ENCODE assay signal across 10 cellular contexts in the genomic region with DNA sequence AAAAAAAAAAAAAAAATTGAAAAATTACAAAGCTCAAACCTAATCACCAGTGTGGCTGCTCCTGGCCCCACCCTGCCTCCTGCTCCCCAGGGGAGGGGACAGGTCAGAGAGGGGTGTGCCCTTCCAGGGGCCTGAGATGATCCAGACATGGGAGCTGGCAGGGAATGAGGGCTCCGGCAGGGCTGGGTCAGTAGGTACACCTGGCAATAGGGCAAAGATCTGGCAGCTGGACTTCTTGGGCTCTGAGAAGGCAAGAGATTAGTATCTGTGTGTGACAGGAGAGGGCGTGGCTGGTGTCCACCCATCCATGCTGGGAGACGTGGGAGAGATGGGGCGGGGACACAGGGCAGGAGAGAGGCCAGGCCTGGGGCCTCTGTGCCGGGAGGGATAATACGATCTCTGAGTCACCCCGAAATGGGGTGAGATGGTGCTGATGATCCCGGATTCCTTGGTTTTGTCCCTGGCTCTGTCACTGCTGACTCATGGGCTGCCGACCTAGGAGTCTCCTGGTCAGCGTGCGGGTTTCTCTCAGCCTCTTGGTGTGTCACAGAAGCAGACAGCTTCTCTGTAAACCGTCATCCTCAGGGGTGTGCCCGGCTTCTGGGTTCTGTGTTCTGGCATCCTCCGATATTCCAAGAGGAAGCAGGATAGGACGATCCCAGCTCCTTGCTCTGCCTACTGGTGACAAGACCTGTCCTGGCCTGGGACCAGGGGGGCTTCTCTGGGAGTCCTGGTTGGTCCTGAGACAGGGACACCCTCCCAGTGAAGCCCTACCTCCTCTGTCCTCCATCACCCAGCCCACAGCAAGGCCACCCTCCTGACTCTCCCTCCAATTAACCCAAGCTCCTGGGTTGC. TPM values are rescaled to one million over a fixed set of nuclear protein-coding genes. Genes with fewer than 3 reads are reported as not detected.
DNase-seq lines count a peak whose midpoint lies in the region; ATAC-seq and TF ChIP-seq lines count a peak whose summit lies in the region.
"Had no signal": no experiment of that assay in that cellular context is flagged by ENCODE, and none has a peak within 500 bp of the region (broad histone marks: within the 10 kb centered on the region; RNA-seq: fewer than 3 reads in every experiment).

No MANE protein-coding gene starts in this region.

- H3K4me3 ChIP-seq in CD4-positive, CD25-positive, alpha-beta regulatory T cell (ENCODE audit: low read depth, low read length) = no peak overlapping the region
- no peak overlapping the region for H3K4me3 ChIP-seq in mammary epithelial cell (replicated peaks in 1 of 3; ENCODE audit: insufficient read depth in 1 of 3, low read depth in 2 of 3, low read length in 3 of 3)
- no peak overlapping the region for H3K4me3 ChIP-seq in muscle layer of duodenum (ENCODE audit: low read depth in 1 of 2, low read length in 2 of 2)

- no peaks in the 10 kb centered on the region for H3K36me3 Mint-ChIP-seq in CD4-positive, CD25-positive, alpha-beta regulatory T cell
- H3K36me3 Mint-ChIP-seq in activated naive CD8-positive, alpha-beta T cell treated with anti-CD3 and anti-CD28 coated beads, Interleukin-2, amount 50 U/mL, for 24 hours (ENCODE audit: low read depth) = no peaks in the 10 kb centered on the region

- peak overlapping the region; percentile 80 for H3K9ac ChIP-seq in mammary epithelial cell (ENCODE audit: insufficient read depth, low read length)

- in situ Hi-C loops in mammary epithelial cell (cut with MboI; ENCODE audit: low sequenced_read_pairs in 2 of 2) = no loop called here

- WGBS in mammary epithelial cell (ENCODE audit: low coverage, missing lambda C conversion rate) = 0% methylated on average over 11 of the region's 15 CpGs

- BruUV-seq in mammary epithelial cell (replicated peaks; lab: Mats Ljungman, UMichigan) = no TSS peak

- peak overlapping the region in 1 of 4 donors; percentile 64 for H3K4me3 Mint-ChIP-seq in CD4-positive, CD25-positive, alpha-beta regulatory T cell
- H3K4me3 Mint-ChIP-seq in activated naive CD8-positive, alpha-beta T cell treated with anti-CD3 and anti-CD28 coated beads, Interleukin-2, amount 50 U/mL, for 24 hours = no peak overlapping the region
- H3K4me3 Mint-ChIP-seq: activated CD8-positive, alpha-beta T cell treated with anti-CD3 and anti-CD28 coated beads for 36 hours; neural crest cell had no signal

- no peaks in the 10 kb centered on the region for H3K9me3 ChIP-seq in CD4-positive, CD25-positive, alpha-beta regulatory T cell (ENCODE audit: control insufficient read depth in 2 of 2, low read length in 2 of 2)
- H3K9me3 ChIP-seq in mammary epithelial cell (replicated peaks; ENCODE audit: insufficient read depth, low read length) (no peaks in the 10 kb centered on the region), muscle layer of duodenum (ENCODE audit: control insufficient read depth in 1 of 2, low read length in 2 of 2) (no peaks in the 10 kb centered on the region)

- H3K79me2 ChIP-seq in mammary epithelial cell (ENCODE audit: insufficient read depth, low read length) = no peaks in the 10 kb centered on the region

- peak overlapping the region; percentile 54 for H3K4me2 ChIP-seq in mammary epithelial cell (ENCODE audit: insufficient read depth, low read depth, low read length)

- H3K36me3 ChIP-seq in CD4-positive, CD25-positive, alpha-beta regulatory T cell (ENCODE audit: control insufficient read depth, insufficient read depth, low read length) = no peaks in the 10 kb centered on the region
- H3K36me3 ChIP-seq in mammary epithelial cell (ENCODE audit: insufficient read depth, low read length) = no peaks in the 10 kb centered on the region
- no peaks in the 10 kb centered on the region for H3K36me3 ChIP-seq in muscle layer of duodenum (ENCODE audit: control insufficient read depth in 1 of 2, insufficient read depth in 2 of 2, low read length in 2 of 2)

- no peak overlapping the region for H3K27ac ChIP-seq in CD4-positive, CD25-positive, alpha-beta regulatory T cell (ENCODE audit: insufficient read depth, low read length, poor library complexity, severe bottlenecking)
- H3K27ac ChIP-seq in mammary epithelial cell (ENCODE audit: insufficient read depth, low read depth, low read length) (peak overlapping the region; percentile 90), muscle layer of duodenum (ENCODE audit: low read length) (peak overlapping the region; percentile 20)

- intact Hi-C loops in mammary epithelial cell (cut with micrococcal nuclease) = loop anchor here (1.0 kb wide), 2 partner anchors 11 to 29 kb away; no protein-coding TSS in a partner anchor

- peak overlapping the region in 2 of 3 donors; percentile 76 to 84 for H3K27ac Mint-ChIP-seq in CD4-positive, CD25-positive, alpha-beta regulatory T cell
- H3K27ac Mint-ChIP-seq in activated naive CD8-positive, alpha-beta T cell treated with anti-CD3 and anti-CD28 coated beads, Interleukin-2, amount 50 U/mL, for 24 hours = no peak overlapping the region
- H3K27ac Mint-ChIP-seq: activated CD8-positive, alpha-beta T cell treated with anti-CD3 and anti-CD28 coated beads for 36 hours had no signal

- no peak for ATAC-seq in CD4-positive, CD25-positive, alpha-beta regulatory T cell (ENCODE audit: low read depth in 2 of 2)
- ATAC-seq in GM18520 (IDR thresholded peaks at IDR 0.05; ENCODE audit: unreplicated experiment) = no peak
- ATAC-seq in activated naive CD8-positive, alpha-beta T cell treated with anti-CD3 and anti-CD28 coated beads, Interleukin-2, amount 50 U/mL, for 24 hours = no peak
- ATAC-seq: activated CD8-positive, alpha-beta T cell treated with anti-CD3 and anti-CD28 coated beads for 36 hours had no signal

- dilution Hi-C loops in mammary epithelial cell (cut with HindIII; ENCODE audit: low sequenced_read_pairs) = loop anchor here (5.0 kb wide), 1 partner anchor 35 kb away; no protein-coding TSS in a partner anchor

- no peak for DNase-seq in CD4-positive, CD25-positive, alpha-beta regulatory T cell
- peak; percentile 54 for DNase-seq in NCI-H187 treated with DMSO at 0.1 percent for 48 hours (lab: John Stamatoyannopoulos, UW)
- DNase-seq in mammary epithelial cell = peak; percentile 100
- no peak for DNase-seq in activated naive CD8-positive, alpha-beta T cell treated with anti-CD3 and anti-CD28 coated beads, Interleukin-2, amount 50 U/mL, for 24 hours
- no peak for DNase-seq in stimulated activated CD4-positive, alpha-beta T cell treated with anti-CD3 and anti-CD28 coated beads, Interleukin-2, amount 100 ng/mL, for 48 hours
- DNase-seq in NOMO-1 treated with DMSO at 0.1 percent for 48 hours (lab: John Stamatoyannopoulos, UW; ENCODE audit: unreplicated experiment) = no peak
- DNase-seq: activated CD8-positive, alpha-beta T cell treated with anti-CD3 and anti-CD28 coated beads for 36 hours had no signal

- H3K4me1 Mint-ChIP-seq in CD4-positive, CD25-positive, alpha-beta regulatory T cell = peaks cover 8 to 41% (median 20%) of the 10 kb centered on the region in 4 donors
- H3K4me1 Mint-ChIP-seq in activated naive CD8-positive, alpha-beta T cell treated with anti-CD3 and anti-CD28 coated beads, Interleukin-2, amount 50 U/mL, for 24 hours = peaks cover 11% of the 10 kb centered on the region

- no peak for TF ChIP-seq CTCF in mammary epithelial cell (conservative IDR thresholded peaks at IDR 0.05 in 1 of 2, IDR thresholded peaks at IDR 0.05 in 1 of 2; ENCODE audit: extremely low read depth in 1 of 2, insufficient read depth in 1 of 2, low read depth in 1 of 2, low read length in 2 of 2)

- peak overlapping the region; percentile 45 for H2AFZ ChIP-seq in mammary epithelial cell (ENCODE audit: low read depth, low read length)

- peaks cover 17% of the 10 kb centered on the region for H3K27me3 Mint-ChIP-seq in CD4-positive, CD25-positive, alpha-beta regulatory T cell
- H3K27me3 Mint-ChIP-seq in activated naive CD8-positive, alpha-beta T cell treated with anti-CD3 and anti-CD28 coated beads, Interleukin-2, amount 50 U/mL, for 24 hours = peaks cover 8% of the 10 kb centered on the region

- H3K27me3 ChIP-seq in CD4-positive, CD25-positive, alpha-beta regulatory T cell (ENCODE audit: control insufficient read depth, insufficient read depth, low read length) = no peaks in the 10 kb centered on the region
- H3K27me3 ChIP-seq in mammary epithelial cell (ENCODE audit: insufficient read depth, low read length) (no peaks in the 10 kb centered on the region), muscle layer of duodenum (ENCODE audit: low read depth, low read length) (no peaks in the 10 kb centered on the region)

- H3K9me3 Mint-ChIP-seq in CD4-positive, CD25-positive, alpha-beta regulatory T cell = peaks cover 0 to 3% (median 0%) of the 10 kb centered on the region in 7 donors
- H3K9me3 Mint-ChIP-seq in activated naive CD8-positive, alpha-beta T cell treated with anti-CD3 and anti-CD28 coated beads, Interleukin-2, amount 50 U/mL, for 24 hours = no peaks in the 10 kb centered on the region
- H3K9me3 Mint-ChIP-seq: activated CD8-positive, alpha-beta T cell treated with anti-CD3 and anti-CD28 coated beads for 36 hours; neural crest cell had no signal

- H4K20me1 ChIP-seq in mammary epithelial cell (ENCODE audit: insufficient read depth, low read length) = no peaks in the 10 kb centered on the region

- peaks cover 33% of the 10 kb centered on the region for H3K4me1 ChIP-seq in CD4-positive, CD25-positive, alpha-beta regulatory T cell (ENCODE audit: control insufficient read depth, insufficient read depth, low read length, poor library complexity, severe bottlenecking)
- peaks cover 20% of the 10 kb centered on the region for H3K4me1 ChIP-seq in mammary epithelial cell (ENCODE audit: insufficient read depth, low read length)
- H3K4me1 ChIP-seq in muscle layer of duodenum (ENCODE audit: control insufficient read depth in 1 of 2, insufficient read depth in 2 of 2, low read length in 2 of 2) = peaks cover 4 to 5% of the 10 kb centered on the region in 2 donors

- CTCF ChIA-PET in mammary epithelial cell (lab: Charles Lee; ENCODE audit: low non-redundant PET) = interaction anchor here (0.5 to 0.7 kb wide), 2 partner anchors 88 to 121 kb away, joined by 3 read pairs; no protein-coding TSS in a partner anchor

RNA-seq across cellular contexts. Expression of gene CLDN4, which starts 8.2 kb away (rescaled TPM):
- 0.79 TPM for total RNA-seq in CD4-positive, CD25-positive, alpha-beta regulatory T cell
- under 1 TPM; 0.10 to 0.63 (median 0.23) TPM for polyA plus RNA-seq in CD4-positive, CD25-positive, alpha-beta regulatory T cell
- total RNA-seq in mammary epithelial cell = 10 to 100 TPM in 1 of 2 donors, 1 to 10 TPM in 1; 6.2 to 11.7 TPM
- 18.7 TPM for polyA plus RNA-seq in mammary epithelial cell
- polyA minus RNA-seq in mammary epithelial cell = 6.8 TPM

RNA-seq across cellular contexts. Expression of gene METTL27, which starts 19.8 kb away (rescaled TPM):
- total RNA-seq in CD4-positive, CD25-positive, alpha-beta regulatory T cell = 2.9 TPM
- 10 to 100 TPM in 2 of 4 donors, 1 to 10 TPM in 2; 1.1 to 29.1 (median 11.9) TPM for polyA plus RNA-seq in CD4-positive, CD25-positive, alpha-beta regulatory T cell
- total RNA-seq in mammary epithelial cell = 1 to 10 TPM; 8.5 to 9.1 TPM
- 11.0 TPM for polyA plus RNA-seq in mammary epithelial cell
- polyA minus RNA-seq in mammary epithelial cell = 3.6 TPM
- total RNA-seq: activated CD8-positive, alpha-beta T cell treated with anti-CD3 and anti-CD28 coated beads for 36 hours had no signal

RNA-seq across cellular contexts. Expression of gene TMEM270, which starts 38.4 kb away (rescaled TPM):
- not detected for total RNA-seq in CD4-positive, CD25-positive, alpha-beta regulatory T cell
- under 1 TPM in 1 of 4 donors, not detected in 3; 0.34 TPM for polyA plus RNA-seq in CD4-positive, CD25-positive, alpha-beta regulatory T cell
- not detected for total RNA-seq in mammary epithelial cell
- not detected for polyA plus RNA-seq in mammary epithelial cell
- polyA minus RNA-seq in mammary epithelial cell = not detected
- total RNA-seq: activated CD8-positive, alpha-beta T cell treated with anti-CD3 and anti-CD28 coated beads for 36 hours; neural crest cell had no signal

RNA-seq across cellular contexts. Expression of gene CLDN3, which starts 52.5 kb away (rescaled TPM):
- total RNA-seq in CD4-positive, CD25-positive, alpha-beta regulatory T cell = not detected
- not detected for polyA plus RNA-seq in CD4-positive, CD25-positive, alpha-beta regulatory T cell
- total RNA-seq in mammary epithelial cell = under 1 TPM in 1 of 2 donors, not detected in 1; 0.83 TPM
- not detected for polyA plus RNA-seq in mammary epithelial cell
- polyA minus RNA-seq in mammary epithelial cell = not detected
- total RNA-seq: activated CD8-positive, alpha-beta T cell treated with anti-CD3 and anti-CD28 coated beads for 36 hours had no signal

Comparison
In these comparisons a context has a peak if more than half of its experiments do, and no peak if none do; other contexts are left out.
1. DNase-seq: peak in NCI-H187 treated with DMSO at 0.1 percent for 48 hours (single experiment) and mammary epithelial cell (single experiment); none in CD4-positive, CD25-positive, alpha-beta regulatory T cell (0 of 3), activated naive CD8-positive, alpha-beta T cell treated with anti-CD3 and anti-CD28 coated beads, Interleukin-2, amount 50 U/mL, for 24 hours (single experiment), stimulated activated CD4-positive, alpha-beta T cell treated with anti-CD3 and anti-CD28 coated beads, Interleukin-2, amount 100 ng/mL, for 48 hours (0 of 2) and NOMO-1 treated with DMSO at 0.1 percent for 48 hours (single experiment).